In genomic region chr6:25930532-25931410, GRCh38 we compare ENCODE assay signal across 2 cellular contexts.
TF ChIP-seq lines count a peak whose summit lies in the region.

Gene SLC17A2 (minus strand): TSS chr6:25930691. CDS start chr6:25925796, 4,895 bp downstream.

TF ChIP-seq in SK-N-SH, 30 proteins besides CTCF, POLR2A, EP300 and RAD21 (continued from another document):
- no peak for TF ChIP-seq USF2 (IDR thresholded peaks at IDR 0.05; ENCODE audit: borderline replicate concordance, low read depth, low read length)
- no peak for TF ChIP-seq TEAD4 (IDR thresholded peaks at IDR 0.05; ENCODE audit: borderline replicate concordance, insufficient read depth)
- no peak for TF ChIP-seq MAX (IDR thresholded peaks at IDR 0.05; ENCODE audit: low read depth)
- TF ChIP-seq RFX5 (IDR thresholded peaks at IDR 0.05; ENCODE audit: low read length): no peak
- no peak for TF ChIP-seq EZH2phosphoT487 (IDR thresholded peaks at IDR 0.05; ENCODE audit: borderline replicate concordance, low read depth)
- TF ChIP-seq CHD2 (IDR thresholded peaks at IDR 0.05; ENCODE audit: low read length, partially characterized antibody): no peak
- no peak for TF ChIP-seq NFIC (IDR thresholded peaks at IDR 0.05; ENCODE audit: borderline replicate concordance)
- no peak for TF ChIP-seq SMC3 (IDR thresholded peaks at IDR 0.05; ENCODE audit: low read depth, low read length)
- TF ChIP-seq USF1 (IDR thresholded peaks at IDR 0.05; ENCODE audit: borderline replicate concordance, low read depth): no peak
- TF ChIP-seq TAF1 (IDR thresholded peaks at IDR 0.05; ENCODE audit: borderline replicate concordance, low read depth, low read length): no peak
- no peak for TF ChIP-seq FOXJ3 (CRISPR knock-in tag; IDR thresholded peaks at IDR 0.05)
- TF ChIP-seq REST (IDR thresholded peaks at IDR 0.05; ENCODE audit: low read depth, low read length): no peak
- no peak for TF ChIP-seq MEF2A (IDR thresholded peaks at IDR 0.05; ENCODE audit: borderline replicate concordance, low read depth)
- TF ChIP-seq POLR2AphosphoS5 (IDR thresholded peaks at IDR 0.05; ENCODE audit: low read depth, low read length): no peak
- TF ChIP-seq RXRA (IDR thresholded peaks at IDR 0.05; ENCODE audit: borderline replicate concordance, low read depth): no peak

TF ChIP-seq in K562, 482 proteins besides CTCF, POLR2A, EP300 and RAD21 (continued from another document):
- TF ChIP-seq E2F1 (CRISPR knock-in tag; IDR thresholded peaks at IDR 0.05) (no peak), PCBP1 (IDR thresholded peaks at IDR 0.05; ENCODE audit: low read depth, low read length, poor library complexity, severe bottlenecking) (no peak), ATF7 (IDR thresholded peaks at IDR 0.05) (peak; percentile 28; the same call in 1 of the 2 replicates), RUNX1 (IDR thresholded peaks at IDR 0.05; ENCODE audit: low read depth) (no peak), MGA (IDR thresholded peaks at IDR 0.05) (0 out of 2 replicates have a peak, but pooled peaks have one; percentile 26), ZNF584 (CRISPR knock-in tag; IDR thresholded peaks at IDR 0.05; ENCODE audit: low read depth) (0 out of 2 replicates have a peak, but pooled peaks have one; percentile 50), JUND (IDR thresholded peaks at IDR 0.05; ENCODE audit: borderline replicate concordance, low read depth, low read length) (0 out of 2 replicates have a peak, but pooled peaks have one; percentile 3), JUND (tag; IDR thresholded peaks at IDR 0.05; ENCODE audit: borderline replicate concordance, low read depth, low read length) (no peak), ATF3 (IDR thresholded peaks at IDR 0.05) (peak; percentile 21; the same call in 1 of the 2 replicates), ATF3 (CRISPR knock-in tag; conservative IDR thresholded peaks at IDR 0.05) (no peak)
